Comparison of ENCODE assay signal across 13 cellular contexts in the genomic region with DNA sequence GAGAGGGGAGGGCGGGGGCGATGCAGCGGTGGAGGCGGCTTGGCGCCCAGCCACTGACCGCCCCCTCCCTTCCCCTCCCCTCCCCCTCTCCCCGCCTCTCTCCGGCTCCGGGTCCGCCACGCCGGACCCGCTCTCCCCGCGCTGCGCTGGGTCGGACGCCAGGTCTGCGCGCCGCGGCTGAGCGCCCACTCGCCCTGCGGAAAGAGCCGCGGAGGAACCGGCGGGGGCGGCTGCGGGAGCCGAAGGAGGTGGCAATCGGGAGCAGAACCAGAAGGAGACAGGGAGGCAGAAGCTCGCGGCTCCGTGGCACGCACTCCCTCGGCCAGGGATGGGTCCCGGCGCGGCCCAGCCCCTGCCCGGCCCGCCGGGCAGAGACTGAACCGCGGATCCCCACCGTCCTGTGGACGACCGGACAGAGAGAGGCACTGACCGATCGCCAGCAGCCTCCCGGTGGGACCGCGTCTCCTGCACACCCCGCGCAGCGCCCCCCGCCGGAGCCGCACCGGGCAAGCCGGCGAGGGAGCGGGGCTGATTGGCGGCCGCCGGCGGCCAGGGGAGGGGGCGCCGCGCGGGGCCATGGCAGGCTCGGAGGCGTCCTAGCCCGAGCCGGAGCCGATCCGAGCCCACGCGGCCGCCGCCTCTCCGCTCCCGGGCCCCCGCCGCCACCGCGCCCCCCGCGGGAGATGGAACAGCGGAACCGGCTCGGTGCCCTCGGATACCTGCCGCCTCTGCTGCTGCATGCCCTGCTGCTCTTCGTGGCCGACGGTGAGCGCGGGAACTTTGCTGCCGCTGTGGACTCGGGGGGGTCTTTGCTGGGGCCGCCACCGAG. TPM values are rescaled to one million over a fixed set of nuclear protein-coding genes. Genes with fewer than 3 reads are reported as not detected.
DNase-seq lines count a peak whose midpoint lies in the region; ATAC-seq and TF ChIP-seq lines count a peak whose summit lies in the region.
"Had no signal": no experiment of that assay in that cellular context is flagged by ENCODE, and none has a peak within 500 bp of the region (broad histone marks: within the 10 kb centered on the region; RNA-seq: fewer than 3 reads in every experiment).

A gene (plus strand): TSS at position 94 of the 829 bp plus-strand sequence. CDS start 590 bp downstream, at position 684.

- no peak within 1 kb of the TSS for H3K27ac Mint-ChIP-seq in activated naive CD8-positive, alpha-beta T cell treated with anti-CD3 and anti-CD28 coated beads for 36 hours

- peaks cover 65% of the 10 kb centered on the region for H3K27me3 Mint-ChIP-seq in activated T-cell treated with anti-CD3 and anti-CD28 coated beads, Interleukin-2, amount 50 U/mL, for 4 hours (ENCODE audit: low read depth)
- H3K27me3 Mint-ChIP-seq in activated naive CD8-positive, alpha-beta T cell treated with anti-CD3 and anti-CD28 coated beads for 36 hours, result peaks cover 82% of the 10 kb centered on the region

- ATAC-seq in activated T-cell treated with anti-CD3 and anti-CD28 coated beads, Interleukin-2, amount 50 U/mL, for 4 hours, result no peak

- peaks cover 66 to 99% (median 82%) of the 10 kb centered on the region in 3 donors for H3K27me3 ChIP-seq in stomach

- intact Hi-C loops in stomach (cut with DNase I; ENCODE audit: low total_unique reads), result no loop called here

- TF ChIP-seq EP300 in stomach (IDR thresholded peaks at IDR 0.05), result no peak

- TF ChIP-seq POLR2A in stomach (IDR thresholded peaks at IDR 0.05), result no peak

- peak within 1 kb of the TSS; percentile 7 to 38 (median 24) for H3K4me3 ChIP-seq in stomach

- peak within 1 kb of the TSS; percentile 62 for H3K4me3 Mint-ChIP-seq in activated T-cell treated with anti-CD3 and anti-CD28 coated beads, Interleukin-2, amount 50 U/mL, for 4 hours
- peak within 1 kb of the TSS; percentile 55 for H3K4me3 Mint-ChIP-seq in activated naive CD8-positive, alpha-beta T cell treated with anti-CD3 and anti-CD28 coated beads for 36 hours

- no peak for TF ChIP-seq CTCF in stomach (IDR thresholded peaks at IDR 0.05)

- peaks cover 31% of the 10 kb centered on the region for H3K4me1 Mint-ChIP-seq in activated T-cell treated with anti-CD3 and anti-CD28 coated beads, Interleukin-2, amount 50 U/mL, for 4 hours (ENCODE audit: low read depth)
- peaks cover 17% of the 10 kb centered on the region for H3K4me1 Mint-ChIP-seq in activated naive CD8-positive, alpha-beta T cell treated with anti-CD3 and anti-CD28 coated beads for 36 hours

- peaks cover 23 to 61% (median 57%) of the 10 kb centered on the region in 4 donors for H3K4me1 ChIP-seq in stomach
- H3K4me1 ChIP-seq: BE2C had no signal

- no peak within 1 kb of the TSS for H3K27ac ChIP-seq in stomach

- WGBS in stomach, 5 donors, result 2 to 4% (median 2%) methylated on average over 23 to 104 of the region's 104 CpGs

- no peaks in the 10 kb centered on the region for H3K36me3 ChIP-seq in stomach
- H3K36me3 ChIP-seq: BE2C had no signal

- H3K36me3 Mint-ChIP-seq in activated T-cell treated with anti-CD3 and anti-CD28 coated beads, Interleukin-2, amount 50 U/mL, for 4 hours (ENCODE audit: insufficient read depth), result no peaks in the 10 kb centered on the region
- H3K36me3 Mint-ChIP-seq in activated naive CD8-positive, alpha-beta T cell treated with anti-CD3 and anti-CD28 coated beads for 36 hours, result no peaks in the 10 kb centered on the region

- H3K9me3 ChIP-seq in stomach, result peaks cover 0 to 9% (median 0%) of the 10 kb centered on the region in 4 donors
- H3K9me3 ChIP-seq: BE2C had no signal

- DNase-seq in activated T-cell treated with anti-CD3 and anti-CD28 coated beads, Interleukin-2, amount 50 U/mL, for 4 hours, result no peak
- DNase-seq in activated T-cell treated with anti-CD3 and anti-CD28 coated beads, Interleukin-2, amount 50 U/mL, for 1 hour, result no peak
- peak; percentile 9 for DNase-seq in activated naive CD8-positive, alpha-beta T cell treated with anti-CD3 and anti-CD28 coated beads for 36 hours
- DNase-seq in left kidney (ENCODE audit: low read depth, low spot score) (peak; percentile 44), stomach (no peak), hepatic stellate cell (ENCODE audit: low spot score) (no peak)
- no peak for DNase-seq in NK-92 treated with Interleukin-12 subunit alpha and Interleukin-12 subunit beta, amount 100 ng/mL, for 24 hours (lab: John Stamatoyannopoulos, UW)
- DNase-seq in activated naive CD4-positive, alpha-beta T cell (lab: John Stamatoyannopoulos, UW), result no peak
- DNase-seq: activated CD4-positive, alpha-beta T cell treated with anti-CD3 and anti-CD28 coated beads, Interleukin-2, amount 50 U/mL, for 4 hours; BE2C had no signal

- H3K9me3 Mint-ChIP-seq in activated T-cell treated with anti-CD3 and anti-CD28 coated beads, Interleukin-2, amount 50 U/mL, for 4 hours, result no peaks in the 10 kb centered on the region
- no peaks in the 10 kb centered on the region for H3K9me3 Mint-ChIP-seq in activated naive CD8-positive, alpha-beta T cell treated with anti-CD3 and anti-CD28 coated beads for 36 hours

RNA-seq across cellular contexts. Expression of the gene that starts here (rescaled TPM):
- total RNA-seq in activated T-cell treated with anti-CD3 and anti-CD28 coated beads, Interleukin-2, amount 50 U/mL, for 4 hours, result not detected
- total RNA-seq in activated naive CD8-positive, alpha-beta T cell treated with anti-CD3 and anti-CD28 coated beads for 36 hours, result not detected
- not detected for total RNA-seq in stomach
- polyA plus RNA-seq in stomach, result not detected
- total RNA-seq: dermis microvascular lymphatic vessel endothelial cell, RPMI7951, skeletal muscle tissue had no signal

Comparison
In these comparisons a context has a peak if more than half of its experiments do, and no peak if none do; other contexts are left out.
1. Peak in DNase-seq in activated naive CD8-positive, alpha-beta T cell treated with anti-CD3 and anti-CD28 coated beads for 36 hours; RNA of the gene not detected or under 1 TPM.